Comparison of ENCODE assay signal across 19 cellular contexts in genomic region chr1:17841944-17842343, GRCh38.
"Had no signal": no experiment of that assay in that cellular context is flagged by ENCODE, and none has a peak within 500 bp of the region (broad histone marks: within the 10 kb centered on the region; RNA-seq: fewer than 3 reads in every experiment).

No MANE protein-coding gene starts in this region.

- H3K27ac ChIP-seq: HL-60, KMS-11, SJSA1, SK-N-MC had no signal

- H3K4me2 ChIP-seq: KMS-11 had no signal

- H3K9me3 Mint-ChIP-seq: IgD-negative memory B cell had no signal

- H3K4me1 ChIP-seq: SJSA1 had no signal

- H3K9me3 ChIP-seq: SJSA1 had no signal

- H3K36me3 ChIP-seq: SJSA1 had no signal

- DNase-seq: Kasumi-1, MM.1S, NCI-H1092 treated with DMSO at 0.1 percent for 48 hours, NCI-H1436, NCI-H187 treated with DMSO at 0.1 percent for 48 hours, NCI-H2029 treated with DMSO at 0.1 percent for 48 hours, NCI-H2227 treated with DMSO at 0.1 percent for 48 hours, NCI-H510A, NCI-H69, NCI-H774, Right ventricle myocardium superior, RPMI8226, SIG-M5 had no signal

- H3K4me3 Mint-ChIP-seq: IgD-negative memory B cell had no signal

- H3K9ac ChIP-seq: KMS-11 had no signal

- H3K4me3 ChIP-seq: K562, SJSA1, SK-N-MC had no signal

- H3K27me3 ChIP-seq: SJSA1 had no signal

- H3K4me1 Mint-ChIP-seq: IgD-negative memory B cell had no signal
